ENCODE assay signal across 2 cellular contexts in genomic region chr12:131916306-131917138, GRCh38.
TF ChIP-seq lines count a peak whose summit lies in the region.

No MANE protein-coding gene starts in this region.

TF ChIP-seq in K562, 482 proteins besides CTCF, POLR2A, EP300 and RAD21:
- TF ChIP-seq RBM22 (IDR thresholded peaks at IDR 0.05; ENCODE audit: low read depth, low read length, poor library complexity, severe bottlenecking) (peak; percentile 53), TFE3 (CRISPR knock-in tag; IDR thresholded peaks at IDR 0.05) (no peak), POLR2G (IDR thresholded peaks at IDR 0.05; ENCODE audit: low read depth, low read length) (peak; percentile 59; the same call in 1 of the 2 replicates), ARNT (IDR thresholded peaks at IDR 0.05) (no peak)
TF ChIP-seq in K562: peak in this region for 2.

TF ChIP-seq in SK-N-SH treated with all-trans-retinoic acid at 6 μM for 48 hours, 23 proteins besides CTCF, POLR2A, EP300 and RAD21:
- TF ChIP-seq CSDC2 (CRISPR knock-in tag; IDR thresholded peaks at IDR 0.05) (no peak), ISL1 (CRISPR knock-in tag; IDR thresholded peaks at IDR 0.05) (no peak), ZC3H10 (CRISPR knock-in tag; IDR thresholded peaks at IDR 0.05) (no peak)
TF ChIP-seq in SK-N-SH treated with all-trans-retinoic acid at 6 μM for 48 hours: peak in this region for 0.
